8 cellular contexts compared by ENCODE assay signal in genomic region chr15:79310985-79311900, GRCh38. TPM values are rescaled to one million over a fixed set of nuclear protein-coding genes. Genes with fewer than 3 reads are reported as not detected.
DNase-seq lines count a peak whose midpoint lies in the region; ATAC-seq and TF ChIP-seq lines count a peak whose summit lies in the region.

TSS of gene TMED3 (plus strand) at chr15:79311112. CDS start at chr15:79311250, 138 bp downstream.

- H3K4me3 ChIP-seq in AG10803 (ENCODE audit: low read length) (peak within 1 kb of the TSS; percentile 97), kidney epithelial cell (ENCODE audit: low read depth, low read length) (peak within 1 kb of the TSS; percentile 74)

- ATAC-seq in GM18907 (IDR thresholded peaks at IDR 0.05; ENCODE audit: unreplicated experiment) (peak; percentile 89), HG03139 (IDR thresholded peaks at IDR 0.05; ENCODE audit: unreplicated experiment) (peak; percentile 86)
- ATAC-seq in activated CD4-positive, CD25-positive, alpha-beta regulatory T cell treated with anti-CD3 and anti-CD28 coated beads, Interleukin-2, amount 50 U/mL, for 24 hours, result peak; percentile 96 to 97

- H3K27me3 ChIP-seq in kidney epithelial cell (ENCODE audit: control insufficient read depth, insufficient read depth, low read length), result peaks cover 9% of the 10 kb centered on the region

- DNase-seq in AG10803 (ENCODE audit: low read depth), result peak; percentile 82
- peak; percentile 79 for DNase-seq in NCI-H2227 treated with DMSO at 0.1 percent for 48 hours (lab: John Stamatoyannopoulos, UW)
- DNase-seq in cerebellar cortex (ENCODE audit: low spot score), result peak; percentile 77
- peak; percentile 45 for DNase-seq in kidney epithelial cell (ENCODE audit: low read depth)
- peak; percentile 68 to 79 for DNase-seq in stimulated activated CD4-positive, alpha-beta T cell treated with anti-CD3 and anti-CD28 coated beads, Interleukin-15, amount 100 ng/mL, for 48 hours (ENCODE audit: low read depth in 2 of 2)

- TF ChIP-seq CTCF in AG10803 (conservative IDR thresholded peaks at IDR 0.05; ENCODE audit: low read length) (peak; percentile 24), kidney epithelial cell (IDR thresholded peaks at IDR 0.05; ENCODE audit: insufficient read depth, low read length, poor library complexity, severe bottlenecking) (peak; percentile 19)

- H3K36me3 ChIP-seq in kidney epithelial cell (ENCODE audit: control insufficient read depth, insufficient read depth, low read length), result no peaks in the 10 kb centered on the region

RNA-seq across cellular contexts. Expression of gene TMED3, which starts in this region (rescaled TPM):
- total RNA-seq in kidney epithelial cell, result 109 and 132 TPM in 2 replicates

Comparison
In these comparisons a context has a peak if more than half of its experiments do, and no peak if none do; other contexts are left out.
1. Peak in every context shown above with its lines: DNase-seq, ATAC-seq and H3K4me3 ChIP-seq.